1 cellular context compared by ENCODE assay signal in genomic region chr1:68478662-68479061, GRCh38.
TF ChIP-seq lines count a peak whose summit lies in the region.

No MANE protein-coding gene starts in this region.

TF ChIP-seq in GM23338, 12 proteins besides CTCF, POLR2A, EP300 and RAD21 (continued from another document):
- TF ChIP-seq REST (IDR thresholded peaks at IDR 0.05; ENCODE audit: unreplicated experiment) (no peak), POLR2AphosphoS5 (IDR thresholded peaks at IDR 0.05; ENCODE audit: low read depth) (no peak), STAT1 (IDR thresholded peaks at IDR 0.05; ENCODE audit: unreplicated experiment) (no peak), EZH2 (IDR thresholded peaks at IDR 0.05; ENCODE audit: low read depth, unreplicated experiment) (no peak), NANOG (IDR thresholded peaks at IDR 0.05; ENCODE audit: borderline replicate concordance) (no peak), ZNF462 (CRISPR knock-in tag; IDR thresholded peaks at IDR 0.05) (no peak), EZH2phosphoT487 (IDR thresholded peaks at IDR 0.05; ENCODE audit: unreplicated experiment) (no peak), ZNF331 (CRISPR knock-in tag; IDR thresholded peaks at IDR 0.05; ENCODE audit: low read depth) (no peak)
